ENCODE assay signal across 8 cellular contexts in genomic region chr10:119872860-119873671, GRCh38.
DNase-seq lines count a peak whose midpoint lies in the region; ATAC-seq and TF ChIP-seq lines count a peak whose summit lies in the region.

No MANE protein-coding gene starts in this region.

- peak overlapping the region; percentile 76 for H3K4me3 ChIP-seq in AG04449 (ENCODE audit: low read depth, low read length)

- CTCF ChIA-PET in AG04449 (lab: Yijun Ruan, JAX), result interaction anchor here (1.0 to 6.1 kb wide), 9 partner anchors 9 to 206 kb away, joined by 3 to 96 read pairs (median 4); no protein-coding TSS in a partner anchor

- TF ChIP-seq CTCF in AG04449 (IDR thresholded peaks at IDR 0.05; ENCODE audit: insufficient read depth, low read length, missing control alignments), result no peak

- ATAC-seq in GM18870 (IDR thresholded peaks at IDR 0.05; ENCODE audit: unreplicated experiment) (peak; percentile 76), HG03103 (IDR thresholded peaks at IDR 0.05; ENCODE audit: low read depth, unreplicated experiment) (peak; percentile 87)
- ATAC-seq in activated CD4-positive, CD25-positive, alpha-beta regulatory T cell treated with anti-CD3 and anti-CD28 coated beads, Interleukin-2, amount 50 U/mL, for 24 hours, result peak; percentile 94

- POLR2A ChIA-PET in AG04449 (lab: Yijun Ruan, JAX), result interaction anchor here (0.6 to 2.7 kb wide), 7 partner anchors 9 to 966 kb away, joined by 3 to 18 read pairs (median 4); partner anchors contain the start of genes INPP5F and SEC23IP

- DNase-seq in AG04449 (ENCODE audit: low read depth, low spot score) (no peak), NCI-H2227 treated with DMSO at 0.1 percent for 48 hours (lab: John Stamatoyannopoulos, UW) (peak; percentile 78), cerebellar cortex (ENCODE audit: low spot score) (peak; percentile 84), kidney glomerular epithelial cell (lab: John Stamatoyannopoulos, UW) (peak; percentile 75)
- peak; percentile 78 to 82 for DNase-seq in stimulated activated CD4-positive, alpha-beta T cell treated with anti-CD3 and anti-CD28 coated beads, Interleukin-15, amount 100 ng/mL, for 48 hours (ENCODE audit: low read depth in 2 of 2)
